ENCODE assay signal across 8 cellular contexts in the genomic region with DNA sequence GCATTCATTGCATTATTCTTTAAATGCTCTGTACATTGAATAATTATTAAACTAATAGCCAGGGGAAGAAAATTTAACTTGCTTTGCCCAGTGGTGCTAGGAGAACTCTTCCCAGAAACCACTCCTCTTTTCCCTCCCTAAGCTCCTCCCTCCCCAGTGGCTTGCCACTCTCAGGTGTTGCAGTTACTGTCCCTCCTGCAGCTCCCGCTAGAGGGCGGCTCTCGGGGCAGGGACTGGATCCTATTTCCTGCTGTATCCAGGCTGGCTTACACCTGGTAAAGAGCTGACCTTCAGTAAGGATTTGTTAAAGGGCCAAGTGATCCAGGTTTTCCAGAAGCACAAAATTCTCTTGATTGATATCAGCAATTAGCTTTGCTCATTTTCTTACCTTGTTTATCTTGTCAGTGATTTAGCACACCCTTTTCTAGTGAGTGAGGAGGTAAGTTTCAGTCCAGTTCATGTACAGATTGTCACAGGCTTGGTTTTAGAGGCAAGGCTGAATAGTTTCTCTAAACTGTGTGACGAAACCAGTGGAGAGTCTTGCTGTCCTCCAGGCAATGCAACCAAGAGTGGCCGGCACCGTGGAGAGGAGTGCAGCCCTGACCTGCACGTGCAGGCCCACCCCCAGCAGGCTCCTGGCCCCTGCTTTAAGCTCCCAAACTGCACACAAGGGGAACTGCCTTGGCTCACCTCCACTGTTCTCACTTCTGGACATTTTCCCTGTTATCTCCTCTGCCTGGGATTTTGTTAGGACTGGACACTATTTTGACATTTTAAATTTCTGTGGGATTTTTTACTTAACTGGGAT.
DNase-seq lines count a peak whose midpoint lies in the region; ATAC-seq, FAIRE-seq and TF ChIP-seq lines count a peak whose summit lies in the region.

No MANE protein-coding gene starts in this region.

- no peak overlapping the region for H3K4me2 ChIP-seq in KMS-11

- no peaks in the 10 kb centered on the region for H3K4me1 ChIP-seq in KMS-11 (ENCODE audit: low read depth, poor library complexity, severe bottlenecking)
- peaks cover 14 to 30% (median 18%) of the 10 kb centered on the region in 3 donors for H3K4me1 ChIP-seq in pancreas

- H3K4me3 ChIP-seq in KMS-11 (IDR thresholded peaks at IDR 0.05; ENCODE audit: insufficient read depth, low read depth, low read length): no peak overlapping the region
- no peak overlapping the region for H3K4me3 ChIP-seq in pancreas

- H3K27me3 ChIP-seq in KMS-11 (ENCODE audit: insufficient read depth, low read depth) (no peaks in the 10 kb centered on the region), pancreas (no peaks in the 10 kb centered on the region)

- WGBS in pancreas, 2 donors: 29% methylated on average over 7 of the region's 7 CpGs

- ATAC-seq in GM21576 (IDR thresholded peaks at IDR 0.05; ENCODE audit: unreplicated experiment) (peak; percentile 71), pancreas (peak; percentile 90 to 98 (median 95))

- H3K79me2 ChIP-seq in KMS-11 (ENCODE audit: insufficient read depth, low read depth): no peaks in the 10 kb centered on the region

- TF ChIP-seq POLR2A in Raji (IDR thresholded peaks at IDR 0.05; ENCODE audit: insufficient read depth, low read depth, low read length): peak; percentile 23; the same call in 1 of the 2 replicates

- H3K9ac ChIP-seq in KMS-11: no peak overlapping the region

- intact Hi-C loops in pancreas (cut with DNase I): no loop called here

- H3K36me3 ChIP-seq in KMS-11 (ENCODE audit: insufficient read depth) (no peaks in the 10 kb centered on the region), pancreas (no peaks in the 10 kb centered on the region)

- no peaks in the 10 kb centered on the region for H3K9me3 ChIP-seq in pancreas

- no peaks in the 10 kb centered on the region for H4K20me1 ChIP-seq in KMS-11 (ENCODE audit: insufficient read depth)

- H2AFZ ChIP-seq in KMS-11 (ENCODE audit: low read depth): no peak overlapping the region

- TF ChIP-seq CTCF in KMS-11 (conservative IDR thresholded peaks at IDR 0.05; ENCODE audit: low read depth, low read length): peak; percentile 62
- peak; percentile 69 to 84 (median 80) for TF ChIP-seq CTCF in pancreas (IDR thresholded peaks at IDR 0.05)

- H3K27ac ChIP-seq in KMS-11 (no peak overlapping the region), epithelial cell of prostate (no peak overlapping the region), pancreas (peak overlapping the region in 3 of 4 donors; percentile 10 to 70 (median 20))

- DNase-seq in NCI-H1417 (lab: John Stamatoyannopoulos, UW) (peak; percentile 58 to 82 (median 72)), NCI-H1417 treated with DMSO at 0.1 percent for 48 hours (lab: John Stamatoyannopoulos, UW) (no peak), epithelial cell of prostate (ENCODE audit: low read depth, low spot score) (peak; percentile 31), pancreas (peak; percentile 90 to 95 (median 94)), NCI-H446 treated with DMSO at 0.1 percent for 48 hours (lab: John Stamatoyannopoulos, UW) (no peak)

- FAIRE-seq in pancreas (lab: Jason Lieb, UNC): no peak

Comparison
In these comparisons a context has a peak if more than half of its experiments do, and no peak if none do; other contexts are left out.
1. DNase-seq: peak in NCI-H1417 (3 of 3), epithelial cell of prostate (single experiment) and pancreas (6 of 6); none in NCI-H1417 treated with DMSO at 0.1 percent for 48 hours (single experiment) and NCI-H446 treated with DMSO at 0.1 percent for 48 hours (single experiment).
2. H3K27ac ChIP-seq: peak in pancreas (3 of 4); none in KMS-11 (single experiment) and epithelial cell of prostate (single experiment).